In genomic region chr19:34402074-34402600, GRCh38 we compare ENCODE assay signal across 2 cellular contexts.
TF ChIP-seq lines count a peak whose summit lies in the region.

No MANE protein-coding gene starts in this region.

TF ChIP-seq in GM23338, 12 proteins besides CTCF, POLR2A, EP300 and RAD21:
- TF ChIP-seq ZNF114 (CRISPR knock-in tag; IDR thresholded peaks at IDR 0.05) (no peak), NANOG (IDR thresholded peaks at IDR 0.05; ENCODE audit: borderline replicate concordance) (no peak), POLR2AphosphoS5 (IDR thresholded peaks at IDR 0.05; ENCODE audit: low read depth) (no peak), EZH2phosphoT487 (IDR thresholded peaks at IDR 0.05; ENCODE audit: unreplicated experiment) (no peak), EZH2 (IDR thresholded peaks at IDR 0.05; ENCODE audit: low read depth, unreplicated experiment) (no peak), ZNF462 (CRISPR knock-in tag; IDR thresholded peaks at IDR 0.05) (no peak), JUNB (IDR thresholded peaks at IDR 0.05; ENCODE audit: unreplicated experiment) (no peak), CREB1 (CRISPR knock-in tag; IDR thresholded peaks at IDR 0.05; ENCODE audit: low read depth) (no peak), REST (IDR thresholded peaks at IDR 0.05; ENCODE audit: unreplicated experiment) (no peak), ETS1 (IDR thresholded peaks at IDR 0.05) (no peak), STAT1 (IDR thresholded peaks at IDR 0.05; ENCODE audit: unreplicated experiment) (no peak), ZNF331 (CRISPR knock-in tag; IDR thresholded peaks at IDR 0.05; ENCODE audit: low read depth) (no peak)

TF ChIP-seq in HepG2, 621 proteins besides CTCF, POLR2A, EP300 and RAD21:
- TF ChIP-seq ZNF574 (CRISPR knock-in tag; IDR thresholded peaks at IDR 0.05) (no peak), SOX13 (IDR thresholded peaks at IDR 0.05) (no peak), SOX13 (CRISPR knock-in tag; conservative IDR thresholded peaks at IDR 0.05 in 1 of 2, IDR thresholded peaks at IDR 0.05 in 1 of 2) (peak in 1 of 2 experiments; percentile 39; a peak in 2 of 4 replicates), TFE3 (CRISPR knock-in tag; IDR thresholded peaks at IDR 0.05) (no peak), NFYC (CRISPR knock-in tag; IDR thresholded peaks at IDR 0.05) (no peak), BCL6 (CRISPR knock-in tag; IDR thresholded peaks at IDR 0.05) (no peak), FOXA1 (IDR thresholded peaks at IDR 0.05) (no peak), FOXA1 (CRISPR knock-in tag; IDR thresholded peaks at IDR 0.05) (peak; percentile 71; the same call in 1 of the 2 replicates), GATAD2A (CRISPR knock-in tag; IDR thresholded peaks at IDR 0.05) (peak; percentile 15; the same call in 1 of the 2 replicates), ZNF770 (CRISPR knock-in tag; IDR thresholded peaks at IDR 0.05) (peak; percentile 45), ZNF713 (CRISPR knock-in tag; IDR thresholded peaks at IDR 0.05) (no peak), GFI1 (CRISPR knock-in tag; IDR thresholded peaks at IDR 0.05; ENCODE audit: borderline replicate concordance) (peak; percentile 44; the same call in 1 of the 2 replicates), CCAR2 (optimal IDR thresholded peaks at IDR 0.05; ENCODE audit: low read depth, low read length) (no peak), FOXA3 (CRISPR knock-in tag; IDR thresholded peaks at IDR 0.05) (peak; percentile 64), RBM22 (optimal IDR thresholded peaks at IDR 0.05; ENCODE audit: low read length) (peak; percentile 21), ZNF20 (CRISPR knock-in tag; IDR thresholded peaks at IDR 0.05) (peak; percentile 80; the same call in 1 of the 2 replicates), SOX6 (IDR thresholded peaks at IDR 0.05) (no peak), SOX6 (CRISPR knock-in tag; IDR thresholded peaks at IDR 0.05) (0 out of 2 replicates have a peak, but pooled peaks have one; percentile 37), LBX2 (CRISPR knock-in tag; IDR thresholded peaks at IDR 0.05; ENCODE audit: borderline replicate concordance) (no peak), HMGXB3 (CRISPR knock-in tag; IDR thresholded peaks at IDR 0.05; ENCODE audit: borderline replicate concordance) (no peak)
